In the genomic region with DNA sequence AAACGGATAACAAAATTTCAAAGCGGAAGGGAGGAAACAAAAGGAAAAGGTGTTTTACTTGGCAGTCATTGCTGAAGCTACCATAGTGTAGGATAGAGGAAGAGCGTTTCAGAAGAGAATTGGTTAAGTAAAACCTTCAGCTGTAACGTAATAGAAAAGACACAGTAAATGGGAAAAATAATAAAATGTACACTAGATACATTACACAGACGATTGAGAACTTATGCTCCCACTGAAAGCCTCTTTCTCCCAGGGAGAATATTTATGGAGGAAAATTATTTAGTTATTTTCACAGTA, we compare ENCODE assay signal across 9 cellular contexts.
DNase-seq lines count a peak whose midpoint lies in the region; ATAC-seq and TF ChIP-seq lines count a peak whose summit lies in the region.
"Had no signal": no experiment of that assay in that cellular context is flagged by ENCODE, and none has a peak within 500 bp of the region (broad histone marks: within the 10 kb centered on the region; RNA-seq: fewer than 3 reads in every experiment).

No MANE protein-coding gene starts in this region.

- intact Hi-C loops in esophagus squamous epithelium (cut with DNase I) = no loop called here

- DNase-seq in NCI-H2029 (lab: John Stamatoyannopoulos, UW) = peak; percentile 41
- no peak for DNase-seq in NCI-H2029 treated with DMSO at 0.1 percent for 48 hours (lab: John Stamatoyannopoulos, UW)
- DNase-seq in RWPE2 (ENCODE audit: low spot score) = no peak
- DNase-seq in esophagus squamous epithelium (lab: John Stamatoyannopoulos, UW) = no peak
- DNase-seq in coronary artery (ENCODE audit: low spot score) = no peak
- DNase-seq: NCI-H446 treated with DMSO at 0.1 percent for 48 hours had no signal

- TF ChIP-seq CTCF in RWPE2 (IDR thresholded peaks at IDR 0.05; ENCODE audit: poor library complexity, severe bottlenecking) (no peak), esophagus squamous epithelium (IDR thresholded peaks at IDR 0.05) (no peak), coronary artery (IDR thresholded peaks at IDR 0.05) (no peak)

- H3K36me3 ChIP-seq in RWPE2 (ENCODE audit: low read depth) = no peaks in the 10 kb centered on the region
- H3K36me3 ChIP-seq in esophagus squamous epithelium = no peaks in the 10 kb centered on the region

- TF ChIP-seq POLR2A in esophagus squamous epithelium (IDR thresholded peaks at IDR 0.05) = no peak

- H3K4me3 ChIP-seq in RWPE2 (ENCODE audit: severe bottlenecking) = peak overlapping the region; percentile 60
- peak overlapping the region; percentile 60 to 75 (median 67) for H3K4me3 ChIP-seq in esophagus squamous epithelium
- H3K4me3 ChIP-seq in skin epidermis = peak overlapping the region; percentile 52 to 71 (median 58)
- no peak overlapping the region for H3K4me3 ChIP-seq in coronary artery

- H3K4me1 ChIP-seq in RWPE2 (ENCODE audit: insufficient read depth, poor library complexity, severe bottlenecking) = peaks cover 7% of the 10 kb centered on the region
- peaks cover 0 to 38% (median 21%) of the 10 kb centered on the region in 3 donors for H3K4me1 ChIP-seq in esophagus squamous epithelium

- no peak overlapping the region for H3K27ac ChIP-seq in RWPE2 (ENCODE audit: poor library complexity, severe bottlenecking)
- peak overlapping the region; percentile 84 to 90 (median 88) for H3K27ac ChIP-seq in esophagus squamous epithelium
- peak overlapping the region in 19 of 21 experiments; percentile 81 to 97 (median 92) for H3K27ac ChIP-seq in skin epidermis
- H3K27ac ChIP-seq in coronary artery = no peak overlapping the region

- H3K9me3 ChIP-seq in RWPE2 (ENCODE audit: severe bottlenecking) (no peaks in the 10 kb centered on the region), esophagus squamous epithelium (no peaks in the 10 kb centered on the region)

- ATAC-seq in RWPE2 (ENCODE audit: low read depth) (no peak; the same call in 2 of the 3 replicates), HG03460 (IDR thresholded peaks at IDR 0.05; ENCODE audit: unreplicated experiment) (no peak), GM19351 (IDR thresholded peaks at IDR 0.05; ENCODE audit: unreplicated experiment) (no peak)

- WGBS in esophagus squamous epithelium, 2 donors = 12 to 25% methylated on average over 5 of the region's 5 CpGs

- no peaks in the 10 kb centered on the region for H3K27me3 ChIP-seq in RWPE2 (ENCODE audit: insufficient read depth, poor library complexity, severe bottlenecking)
- H3K27me3 ChIP-seq in esophagus squamous epithelium = peaks cover 0 to 53% (median 0%) of the 10 kb centered on the region in 4 donors

Comparison
In these comparisons a context has a peak if more than half of its experiments do, and no peak if none do; other contexts are left out.
1. H3K27ac ChIP-seq: peak in esophagus squamous epithelium (4 of 4) and skin epidermis (19 of 21); none in RWPE2 (single experiment) and coronary artery (0 of 2).